In genomic region chr3:172176385-172176784, GRCh38 we compare ENCODE assay signal across 17 cellular contexts.
DNase-seq lines count a peak whose midpoint lies in the region; TF ChIP-seq lines count a peak whose summit lies in the region.
"Had no signal": no experiment of that assay in that cellular context is flagged by ENCODE, and none has a peak within 500 bp of the region (broad histone marks: within the 10 kb centered on the region; RNA-seq: fewer than 3 reads in every experiment).

No MANE protein-coding gene starts in this region.

- H3K4me3 ChIP-seq in BLaER1 treated with 17β-estradiol and CSF1 and Interleukin-3, amounts not matched to agents 10 nM and 100 nM: no peak overlapping the region
- 0 out of 2 replicates have a peak overlapping the region, but pooled peaks have one; percentile 15 for H3K4me3 ChIP-seq in iPS-20b (ENCODE audit: low read length)
- H3K4me3 ChIP-seq in CD4-positive, alpha-beta memory T cell (ENCODE audit: low read length in 2 of 2): no peak overlapping the region
- H3K4me3 ChIP-seq: esophagus squamous epithelium had no signal

- peak overlapping the region in 5 of 11 experiments; percentile 10 to 47 (median 31); a peak in 7 of 22 replicates for H3K27ac ChIP-seq in BLaER1 treated with 17β-estradiol and CSF1 and Interleukin-3, amounts not matched to agents 10 nM and 100 nM
- H3K27ac ChIP-seq in iPS-20b (ENCODE audit: low read length): peak overlapping the region; percentile 66
- no peak overlapping the region for H3K27ac ChIP-seq in CD4-positive, alpha-beta memory T cell (ENCODE audit: low read depth, low read length)

- no peak for TF ChIP-seq CTCF in osteocyte (IDR thresholded peaks at IDR 0.05)

- intact Hi-C loops in CD4-positive, alpha-beta memory T cell (cut with micrococcal nuclease): no loop called here

- H3K36me3 ChIP-seq in BLaER1 treated with 17β-estradiol and CSF1 and Interleukin-3, amounts not matched to agents 10 nM and 100 nM: peaks cover 0 to 27% (median 8%) of the 10 kb centered on the region in 11 experiments; a peak in 13 of 22 replicates
- H3K36me3 ChIP-seq in iPS-20b (ENCODE audit: insufficient read depth, low read depth, low read length): no peaks in the 10 kb centered on the region
- H3K36me3 ChIP-seq in CD4-positive, alpha-beta memory T cell (ENCODE audit: insufficient read depth, low read length): no peaks in the 10 kb centered on the region
- H3K36me3 ChIP-seq: esophagus squamous epithelium had no signal

- H3K4me1 Mint-ChIP-seq in osteocyte (ENCODE audit: unreplicated experiment): peaks cover 74% of the 10 kb centered on the region
- H3K4me1 Mint-ChIP-seq in CD4-positive, alpha-beta memory T cell: peaks cover 6 to 26% (median 13%) of the 10 kb centered on the region in 4 donors
- H3K4me1 Mint-ChIP-seq in activated naive CD8-positive, alpha-beta T cell treated with anti-CD3 and anti-CD28 coated beads for 36 hours: peaks cover 13% of the 10 kb centered on the region

- POLR2A ChIA-PET in CD4-positive, alpha-beta memory T cell (lab: Charles Lee; ENCODE audit: partially characterized antibody): no interaction called here

- CTCF ChIA-PET in CD4-positive, alpha-beta memory T cell (lab: Charles Lee; ENCODE audit: partially characterized antibody): no interaction called here

- peak overlapping the region; percentile 46 for H3K27ac Mint-ChIP-seq in osteocyte (ENCODE audit: unreplicated experiment)
- peak overlapping the region in 1 of 7 donors; percentile 27 for H3K27ac Mint-ChIP-seq in CD4-positive, alpha-beta memory T cell
- no peak overlapping the region for H3K27ac Mint-ChIP-seq in activated naive CD8-positive, alpha-beta T cell treated with anti-CD3 and anti-CD28 coated beads for 36 hours
- H3K27ac Mint-ChIP-seq: stimulated activated memory B cell treated with anti-CD40 and anti-IgM and Interleukin-4, amounts not matched to agents 10 μg/mL and 1 μg/mL and 100 μg/mL, for 72 hours had no signal

- peaks cover 0 to 7% (median 0%) of the 10 kb centered on the region in 11 experiments; a peak in 2 of 22 replicates for H3K9me3 ChIP-seq in BLaER1 treated with 17β-estradiol and CSF1 and Interleukin-3, amounts not matched to agents 10 nM and 100 nM (replicated peaks in 1 of 11)
- H3K9me3 ChIP-seq in iPS-20b (ENCODE audit: insufficient read depth, low read depth, low read length): no peaks in the 10 kb centered on the region
- no peaks in the 10 kb centered on the region for H3K9me3 ChIP-seq in CD4-positive, alpha-beta memory T cell (ENCODE audit: control insufficient read depth in 1 of 2, low read length in 2 of 2)
- H3K9me3 ChIP-seq: esophagus squamous epithelium had no signal

- peaks cover 0 to 46% (median 1%) of the 10 kb centered on the region in 11 experiments; a peak in 8 of 22 replicates for H4K20me1 ChIP-seq in BLaER1 treated with 17β-estradiol and CSF1 and Interleukin-3, amounts not matched to agents 10 nM and 100 nM

- H3K4me2 ChIP-seq in BLaER1 treated with 17β-estradiol and CSF1 and Interleukin-3, amounts not matched to agents 10 nM and 100 nM: peak overlapping the region in 6 of 11 experiments; percentile 45 to 78 (median 62); a peak in 12 of 22 replicates

- H3K4me3 Mint-ChIP-seq in osteocyte (ENCODE audit: unreplicated experiment): no peak overlapping the region
- no peak overlapping the region for H3K4me3 Mint-ChIP-seq in CD4-positive, alpha-beta memory T cell
- no peak overlapping the region for H3K4me3 Mint-ChIP-seq in activated naive CD8-positive, alpha-beta T cell treated with anti-CD3 and anti-CD28 coated beads for 36 hours
- H3K4me3 Mint-ChIP-seq: stimulated activated memory B cell treated with anti-CD40 and anti-IgM and Interleukin-4, amounts not matched to agents 10 μg/mL and 1 μg/mL and 100 μg/mL, for 72 hours had no signal

- peak; percentile 38 for DNase-seq in KBM-7
- DNase-seq in osteocyte (ENCODE audit: extremely low spot score, unreplicated experiment): no peak
- no peak for DNase-seq in CD4-positive, alpha-beta memory T cell
- DNase-seq in AG08395 (ENCODE audit: low spot score): no peak
- no peak for DNase-seq in activated naive CD8-positive, alpha-beta T cell treated with anti-CD3 and anti-CD28 coated beads for 36 hours
- DNase-seq in DMS53 (lab: John Stamatoyannopoulos, UW): no peak
- DNase-seq: COR-L47, esophagus squamous epithelium, H7, Kasumi-1, NCI-H1105 treated with DMSO at 0.1 percent for 48 hours, NCI-H748 treated with DMSO at 0.1 percent for 48 hours, T-helper 9 cell, trophoblast cell had no signal

- no peaks in the 10 kb centered on the region for H3K27me3 ChIP-seq in BLaER1 treated with 17β-estradiol and CSF1 and Interleukin-3, amounts not matched to agents 10 nM and 100 nM
- no peaks in the 10 kb centered on the region for H3K27me3 ChIP-seq in iPS-20b (ENCODE audit: insufficient read depth, low read length)
- H3K27me3 ChIP-seq in CD4-positive, alpha-beta memory T cell (ENCODE audit: insufficient read depth, low read length): no peaks in the 10 kb centered on the region
- H3K27me3 ChIP-seq: esophagus squamous epithelium had no signal

- H3K27me3 Mint-ChIP-seq in osteocyte (ENCODE audit: unreplicated experiment): no peaks in the 10 kb centered on the region
- H3K27me3 Mint-ChIP-seq in CD4-positive, alpha-beta memory T cell: no peaks in the 10 kb centered on the region
- no peaks in the 10 kb centered on the region for H3K27me3 Mint-ChIP-seq in activated naive CD8-positive, alpha-beta T cell treated with anti-CD3 and anti-CD28 coated beads for 36 hours
- H3K27me3 Mint-ChIP-seq: stimulated activated memory B cell treated with anti-CD40 and anti-IgM and Interleukin-4, amounts not matched to agents 10 μg/mL and 1 μg/mL and 100 μg/mL, for 72 hours had no signal

- peaks cover 0 to 87% (median 20%) of the 10 kb centered on the region in 10 experiments; a peak in 14 of 20 replicates for H3K4me1 ChIP-seq in BLaER1 treated with 17β-estradiol and CSF1 and Interleukin-3, amounts not matched to agents 10 nM and 100 nM
- H3K4me1 ChIP-seq in iPS-20b (ENCODE audit: insufficient read depth, low read length): peaks cover 50% of the 10 kb centered on the region
- no peaks in the 10 kb centered on the region for H3K4me1 ChIP-seq in CD4-positive, alpha-beta memory T cell (ENCODE audit: insufficient read depth, low read length)

- H3K36me3 Mint-ChIP-seq in osteocyte (ENCODE audit: unreplicated experiment): peaks cover 7% of the 10 kb centered on the region
- H3K36me3 Mint-ChIP-seq in CD4-positive, alpha-beta memory T cell: peaks cover 2 to 26% of the 10 kb centered on the region in 2 donors
- H3K36me3 Mint-ChIP-seq in activated naive CD8-positive, alpha-beta T cell treated with anti-CD3 and anti-CD28 coated beads for 36 hours: peaks cover 9% of the 10 kb centered on the region

- no peaks in the 10 kb centered on the region for H3K9me3 Mint-ChIP-seq in osteocyte (ENCODE audit: unreplicated experiment)
- H3K9me3 Mint-ChIP-seq in CD4-positive, alpha-beta memory T cell: peaks cover 0 to 5% (median 0%) of the 10 kb centered on the region in 8 donors
- no peaks in the 10 kb centered on the region for H3K9me3 Mint-ChIP-seq in activated naive CD8-positive, alpha-beta T cell treated with anti-CD3 and anti-CD28 coated beads for 36 hours
- H3K9me3 Mint-ChIP-seq: stimulated activated memory B cell treated with anti-CD40 and anti-IgM and Interleukin-4, amounts not matched to agents 10 μg/mL and 1 μg/mL and 100 μg/mL, for 72 hours had no signal

- H3K9ac ChIP-seq in BLaER1 treated with 17β-estradiol and CSF1 and Interleukin-3, amounts not matched to agents 10 nM and 100 nM: no peak overlapping the region
- H3K9ac ChIP-seq in iPS-20b (ENCODE audit: low read depth, low read length): peak overlapping the region; percentile 77; the same call in 1 of the 2 replicates

- in situ Hi-C loops in KBM-7 (cut with MboI; ENCODE audit: low pct_unique_long_range_greater_than_20kb, low sequenced_read_pairs): no loop called here
